In the genomic region with DNA sequence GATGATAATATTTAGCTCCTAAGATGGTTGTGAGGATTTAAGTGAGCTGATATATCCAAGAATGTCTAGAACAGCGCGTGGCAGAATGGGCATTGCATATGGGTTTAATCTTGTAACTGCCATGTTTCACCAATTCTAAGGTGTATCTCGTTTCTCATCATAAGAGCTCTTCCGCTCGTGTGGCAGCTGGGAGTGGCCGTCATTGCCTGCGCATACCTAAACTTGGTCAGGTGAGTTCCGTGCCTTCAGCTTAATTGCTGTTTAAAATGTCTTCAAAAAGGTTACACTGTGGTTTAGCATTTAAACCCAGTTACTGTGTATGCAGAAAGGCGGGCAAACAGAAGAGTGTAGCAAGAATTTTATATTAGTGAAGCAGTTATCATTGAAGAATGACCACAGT, we compare ENCODE assay signal across 1 cellular context.
TF ChIP-seq lines count a peak whose summit lies in the region.

No MANE protein-coding gene starts in this region.

TF ChIP-seq in A549, 52 proteins besides CTCF, POLR2A, EP300 and RAD21:
- TF ChIP-seq CBX8 (IDR thresholded peaks at IDR 0.05) (no peak), JUNB (IDR thresholded peaks at IDR 0.05) (no peak), PHF8 (IDR thresholded peaks at IDR 0.05; ENCODE audit: borderline replicate concordance, low read depth) (no peak), NR3C1 (IDR thresholded peaks at IDR 0.05) (no peak), MAZ (IDR thresholded peaks at IDR 0.05; ENCODE audit: borderline replicate concordance, low read depth, low read length) (no peak), POLR2AphosphoS2 (conservative IDR thresholded peaks at IDR 0.05; ENCODE audit: low read length) (no peak), NFE2L2 (conservative IDR thresholded peaks at IDR 0.05; ENCODE audit: low read length) (no peak)
- TF ChIP-seq, protein P1, sequence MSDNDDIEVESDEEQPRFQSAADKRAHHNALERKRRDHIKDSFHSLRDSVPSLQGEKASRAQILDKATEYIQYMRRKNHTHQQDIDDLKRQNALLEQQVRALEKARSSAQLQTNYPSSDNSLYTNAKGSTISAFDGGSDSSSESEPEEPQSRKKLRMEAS (IDR thresholded peaks at IDR 0.05) = no peak
- TF ChIP-seq, protein P2, sequence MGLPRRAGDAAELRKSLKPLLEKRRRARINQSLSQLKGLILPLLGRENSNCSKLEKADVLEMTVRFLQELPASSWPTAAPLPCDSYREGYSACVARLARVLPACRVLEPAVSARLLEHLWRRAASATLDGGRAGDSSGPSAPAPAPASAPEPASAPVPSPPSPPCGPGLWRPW (IDR thresholded peaks at IDR 0.05) = no peak
- TF ChIP-seq, protein P3, sequence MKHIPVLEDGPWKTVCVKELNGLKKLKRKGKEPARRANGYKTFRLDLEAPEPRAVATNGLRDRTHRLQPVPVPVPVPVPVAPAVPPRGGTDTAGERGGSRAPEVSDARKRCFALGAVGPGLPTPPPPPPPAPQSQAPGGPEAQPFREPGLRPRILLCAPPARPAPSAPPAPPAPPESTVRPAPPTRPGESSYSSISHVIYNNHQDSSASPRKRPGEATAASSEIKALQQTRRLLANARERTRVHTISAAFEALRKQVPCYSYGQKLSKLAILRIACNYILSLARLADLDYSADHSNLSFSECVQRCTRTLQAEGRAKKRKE (CRISPR knock-in tag; IDR thresholded peaks at IDR 0.05; ENCODE audit: low read depth) = no peak
TF ChIP-seq in A549: peak in this region for 0.
